Comparison of ENCODE assay signal across 8 cellular contexts in genomic region chr2:195659114-195659513, GRCh38. TPM values are rescaled to one million over a fixed set of nuclear protein-coding genes. Genes with fewer than 3 reads are reported as not detected.
DNase-seq lines count a peak whose midpoint lies in the region; ATAC-seq, FAIRE-seq and TF ChIP-seq lines count a peak whose summit lies in the region.

No MANE protein-coding gene starts in this region.

- no peaks in the 10 kb centered on the region for H3K36me3 ChIP-seq in small intestine (ENCODE audit: control insufficient read depth in 2 of 2, insufficient read depth in 2 of 2, low read length in 2 of 2)

- H3K27me3 Mint-ChIP-seq in activated naive CD4-positive, alpha-beta T cell treated with anti-CD3 and anti-CD28 coated beads, Interleukin-2, amount 50 U/mL, for 24 hours, result no peaks in the 10 kb centered on the region

- no peak overlapping the region for H3K27ac ChIP-seq in small intestine (ENCODE audit: low read depth in 1 of 2, low read length in 1 of 2)

- WGBS in small intestine, 3 donors, result 5 to 32% (median 8%) methylated on average over 5 of the region's 5 CpGs

- H3K27ac Mint-ChIP-seq in activated naive CD4-positive, alpha-beta T cell treated with anti-CD3 and anti-CD28 coated beads, Interleukin-2, amount 50 U/mL, for 24 hours, result peak overlapping the region; percentile 100

- no peak for TF ChIP-seq POLR2A in erythroblast (IDR thresholded peaks at IDR 0.05; ENCODE audit: low read length)

- peak overlapping the region; percentile 93 for H3K4me3 Mint-ChIP-seq in activated naive CD4-positive, alpha-beta T cell treated with anti-CD3 and anti-CD28 coated beads, Interleukin-2, amount 50 U/mL, for 24 hours

- H3K4me1 ChIP-seq in small intestine (ENCODE audit: control insufficient read depth in 2 of 2, insufficient read depth in 1 of 2, low read depth in 1 of 2, low read length in 1 of 2), result no peaks in the 10 kb centered on the region

- DNase-seq in activated naive CD4-positive, alpha-beta T cell treated with anti-CD3 and anti-CD28 coated beads, Interleukin-2, amount 50 U/mL, for 16 hours, result no peak
- peak; percentile 20 for DNase-seq in SW480 (ENCODE audit: low spot score)
- peak; percentile 41 to 49 for DNase-seq in erythroblast (lab: John Stamatoyannopoulos, UW)
- peak; percentile 25 for DNase-seq in small intestine
- DNase-seq in AG08395 (ENCODE audit: low spot score), result no peak

- ATAC-seq in GM18873 (IDR thresholded peaks at IDR 0.05; ENCODE audit: low FRiP score, unreplicated experiment) (no peak), GM21619 (IDR thresholded peaks at IDR 0.05; ENCODE audit: unreplicated experiment) (no peak)

- no peak overlapping the region for H3K4me3 ChIP-seq in small intestine (ENCODE audit: low read depth in 1 of 2, low read length in 2 of 2)

- H3K9me3 Mint-ChIP-seq in activated naive CD4-positive, alpha-beta T cell treated with anti-CD3 and anti-CD28 coated beads, Interleukin-2, amount 50 U/mL, for 24 hours, result no peaks in the 10 kb centered on the region

- H3K27me3 ChIP-seq in small intestine (ENCODE audit: control insufficient read depth in 2 of 2, insufficient read depth in 2 of 2, low read length in 2 of 2), result no peaks in the 10 kb centered on the region

- H3K36me3 Mint-ChIP-seq in activated naive CD4-positive, alpha-beta T cell treated with anti-CD3 and anti-CD28 coated beads, Interleukin-2, amount 50 U/mL, for 24 hours, result peaks cover 4% of the 10 kb centered on the region

- peaks cover 49% of the 10 kb centered on the region for H3K4me1 Mint-ChIP-seq in activated naive CD4-positive, alpha-beta T cell treated with anti-CD3 and anti-CD28 coated beads, Interleukin-2, amount 50 U/mL, for 24 hours

- no peak for FAIRE-seq in small intestine (lab: Jason Lieb, UNC)

- no peaks in the 10 kb centered on the region for H3K9me3 ChIP-seq in small intestine (ENCODE audit: control insufficient read depth, low read depth)

RNA-seq across cellular contexts. Expression of gene SLC39A10, which starts 2.1 kb away (rescaled TPM):
- 10 to 100 TPM in 1 of 3 donors, 1 to 10 TPM in 1, under 1 TPM in 1; 0.89 to 13.3 (median 1.4) TPM for polyA plus RNA-seq in small intestine

Comparison
In these comparisons a context has a peak if more than half of its experiments do, and no peak if none do; other contexts are left out.
1. DNase-seq: peak in SW480 (single experiment), erythroblast (2 of 2) and small intestine (single experiment); none in activated naive CD4-positive, alpha-beta T cell treated with anti-CD3 and anti-CD28 coated beads, Interleukin-2, amount 50 U/mL, for 16 hours (single experiment) and AG08395 (single experiment).